Comparison of ENCODE assay signal across 12 cellular contexts in the genomic region with DNA sequence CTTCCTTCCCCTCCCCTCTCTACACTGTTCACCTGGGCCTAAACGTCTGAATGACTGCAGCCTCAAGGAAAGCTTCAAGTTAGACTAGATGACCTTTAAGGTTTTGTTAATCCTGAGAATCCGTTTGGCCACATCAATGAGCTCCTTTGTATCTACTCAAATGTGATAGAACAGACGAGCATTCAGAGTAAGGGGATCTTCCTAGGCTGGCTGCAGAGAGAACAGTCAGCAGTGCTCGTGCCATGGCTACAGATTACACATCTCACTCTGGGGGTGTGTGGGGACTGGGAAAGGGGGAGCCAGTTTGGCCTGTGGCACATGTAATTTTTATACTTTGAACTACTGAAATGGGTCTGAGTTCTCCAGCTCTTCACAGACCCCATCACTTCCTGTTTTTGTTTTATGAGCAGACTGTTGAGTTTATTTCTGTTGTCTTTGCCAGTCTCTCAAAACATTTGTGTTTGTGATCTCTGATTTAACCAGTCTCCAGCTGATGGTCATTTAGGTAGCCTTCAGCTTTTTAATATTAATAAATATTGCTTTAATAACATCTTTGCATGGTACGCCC. TPM values are rescaled to one million over a fixed set of nuclear protein-coding genes. Genes with fewer than 3 reads are reported as not detected.
DNase-seq lines count a peak whose midpoint lies in the region; ATAC-seq, FAIRE-seq and TF ChIP-seq lines count a peak whose summit lies in the region.
"Had no signal": no experiment of that assay in that cellular context is flagged by ENCODE, and none has a peak within 500 bp of the region (broad histone marks: within the 10 kb centered on the region; RNA-seq: fewer than 3 reads in every experiment).

No MANE protein-coding gene starts in this region.

- H3K9me3 Mint-ChIP-seq in CD8-positive, alpha-beta memory T cell, result no peaks in the 10 kb centered on the region
- no peaks in the 10 kb centered on the region for H3K9me3 Mint-ChIP-seq in activated naive CD4-positive, alpha-beta T cell treated with anti-CD3 and anti-CD28 coated beads, Interleukin-2, amount 50 U/mL, for 24 hours
- H3K9me3 Mint-ChIP-seq in naive thymus-derived CD8-positive, alpha-beta T cell, result no peaks in the 10 kb centered on the region

- H3K4me3 Mint-ChIP-seq in CD8-positive, alpha-beta memory T cell, result peak overlapping the region in 6 of 7 donors; percentile 14 to 75 (median 59)
- peak overlapping the region; percentile 66 for H3K4me3 Mint-ChIP-seq in activated naive CD4-positive, alpha-beta T cell treated with anti-CD3 and anti-CD28 coated beads, Interleukin-2, amount 50 U/mL, for 24 hours
- H3K4me3 Mint-ChIP-seq in naive thymus-derived CD8-positive, alpha-beta T cell, result peak overlapping the region in 9 of 10 donors; percentile 46 to 79 (median 59)

- no peaks in the 10 kb centered on the region for H3K27me3 ChIP-seq in CD8-positive, alpha-beta memory T cell (ENCODE audit: insufficient read depth, low read length, poor library complexity, severe bottlenecking)
- no peaks in the 10 kb centered on the region for H3K27me3 ChIP-seq in Loucy (ENCODE audit: insufficient read depth, low read length, poor library complexity, severe bottlenecking)
- H3K27me3 ChIP-seq: Peyer's patch, sigmoid colon had no signal

- no peaks in the 10 kb centered on the region for H3K9me2 ChIP-seq in Loucy (replicated peaks; ENCODE audit: low read depth, low read length)

- no peak overlapping the region for H3K4me3 ChIP-seq in CD8-positive, alpha-beta memory T cell (ENCODE audit: low read length)
- H3K4me3 ChIP-seq in Loucy (ENCODE audit: low read length, poor library complexity, severe bottlenecking), result peak overlapping the region; percentile 41
- H3K4me3 ChIP-seq: Peyer's patch, sigmoid colon had no signal

- H3K4me1 Mint-ChIP-seq in CD8-positive, alpha-beta memory T cell, result peaks cover 73 to 86% (median 84%) of the 10 kb centered on the region in 3 donors
- peaks cover 78% of the 10 kb centered on the region for H3K4me1 Mint-ChIP-seq in activated naive CD4-positive, alpha-beta T cell treated with anti-CD3 and anti-CD28 coated beads, Interleukin-2, amount 50 U/mL, for 24 hours
- peaks cover 40 to 86% (median 75%) of the 10 kb centered on the region in 4 donors for H3K4me1 Mint-ChIP-seq in naive thymus-derived CD8-positive, alpha-beta T cell

- peaks cover 3 to 82% (median 10%) of the 10 kb centered on the region in 3 donors for H3K36me3 Mint-ChIP-seq in CD8-positive, alpha-beta memory T cell
- H3K36me3 Mint-ChIP-seq in activated naive CD4-positive, alpha-beta T cell treated with anti-CD3 and anti-CD28 coated beads, Interleukin-2, amount 50 U/mL, for 24 hours, result peaks cover 14% of the 10 kb centered on the region
- peaks cover 0 to 81% (median 8%) of the 10 kb centered on the region in 3 donors for H3K36me3 Mint-ChIP-seq in naive thymus-derived CD8-positive, alpha-beta T cell

- peaks cover 19% of the 10 kb centered on the region for H3K36me3 ChIP-seq in CD8-positive, alpha-beta memory T cell (ENCODE audit: insufficient read depth, low read length)
- H3K36me3 ChIP-seq in Loucy (ENCODE audit: insufficient read depth, low read length), result peaks cover 5% of the 10 kb centered on the region; the same call in 1 of the 2 replicates
- H3K36me3 ChIP-seq: sigmoid colon had no signal

- peaks cover 22% of the 10 kb centered on the region; the same call in 1 of the 2 replicates for H3F3A ChIP-seq in Loucy (ENCODE audit: low read depth)

- H4K20me1 ChIP-seq in Loucy (ENCODE audit: insufficient read depth, low read length, poor library complexity, severe bottlenecking), result no peaks in the 10 kb centered on the region

- peak overlapping the region; percentile 70 to 90 (median 79) for H3K27ac Mint-ChIP-seq in CD8-positive, alpha-beta memory T cell
- peak overlapping the region; percentile 73 for H3K27ac Mint-ChIP-seq in activated naive CD4-positive, alpha-beta T cell treated with anti-CD3 and anti-CD28 coated beads, Interleukin-2, amount 50 U/mL, for 24 hours
- peak overlapping the region; percentile 67 to 91 (median 84) for H3K27ac Mint-ChIP-seq in naive thymus-derived CD8-positive, alpha-beta T cell

- POLR2A ChIA-PET in CD8-positive, alpha-beta memory T cell (lab: Charles Lee), result interaction anchor here (0.9 kb wide), 1 partner anchor 80 kb away, joined by 5 read pairs; no protein-coding TSS in a partner anchor
- POLR2A ChIA-PET in naive thymus-derived CD8-positive, alpha-beta T cell (lab: Charles Lee), result no interaction called here

- H3K4me2 ChIP-seq in Loucy (ENCODE audit: low read depth, low read length, poor library complexity, severe bottlenecking), result peak overlapping the region; percentile 81

- no peaks in the 10 kb centered on the region for H3K9me3 ChIP-seq in CD8-positive, alpha-beta memory T cell (ENCODE audit: low read length)
- no peaks in the 10 kb centered on the region for H3K9me3 ChIP-seq in Loucy (ENCODE audit: insufficient read depth, low read depth, low read length)
- H3K9me3 ChIP-seq: Peyer's patch, sigmoid colon had no signal

- no peak overlapping the region for H3K27ac ChIP-seq in CD8-positive, alpha-beta memory T cell (ENCODE audit: low read depth, low read length)

- no peak for FAIRE-seq in RCC 7860 (lab: Jason Lieb, UNC)
- FAIRE-seq: endometrium had no signal

- CTCF ChIA-PET in CD8-positive, alpha-beta memory T cell (lab: Charles Lee), result interaction anchor here (1.2 to 1.3 kb wide), 2 partner anchors 38 to 46 kb away, joined by 3 to 5 read pairs; no protein-coding TSS in a partner anchor

- peak overlapping the region; percentile 56 for H3K9ac ChIP-seq in Loucy (ENCODE audit: low read depth, low read length, poor library complexity, severe bottlenecking)

- H3K4me1 ChIP-seq in CD8-positive, alpha-beta memory T cell (ENCODE audit: insufficient read depth, low read length), result peaks cover 69% of the 10 kb centered on the region
- peaks cover 56% of the 10 kb centered on the region for H3K4me1 ChIP-seq in Loucy (ENCODE audit: insufficient read depth, low read length, poor library complexity, severe bottlenecking)

- H3K27me3 Mint-ChIP-seq in CD8-positive, alpha-beta memory T cell, result no peaks in the 10 kb centered on the region
- H3K27me3 Mint-ChIP-seq in activated naive CD4-positive, alpha-beta T cell treated with anti-CD3 and anti-CD28 coated beads, Interleukin-2, amount 50 U/mL, for 24 hours, result no peaks in the 10 kb centered on the region
- H3K27me3 Mint-ChIP-seq in naive thymus-derived CD8-positive, alpha-beta T cell, result no peaks in the 10 kb centered on the region

- TF ChIP-seq CTCF in Loucy (conservative IDR thresholded peaks at IDR 0.05; ENCODE audit: low read length) (no peak), GM13976 (IDR thresholded peaks at IDR 0.05; ENCODE audit: borderline replicate concordance, control extremely low read depth, extremely low read depth, insufficient read depth, missing control alignments) (no peak)

- in situ Hi-C loops in GM13976 (cut with MboI; ENCODE audit: low sequenced_read_pairs, unreplicated experiment), result no loop called here

- no peak overlapping the region for H2AFZ ChIP-seq in Loucy (ENCODE audit: low read length)

- H3K79me2 ChIP-seq in Loucy (ENCODE audit: insufficient read depth, low read length), result peaks cover 12% of the 10 kb centered on the region; the same call in 1 of the 2 replicates

- no peak for DNase-seq in CD8-positive, alpha-beta memory T cell
- peak in 1 of 10 donors; percentile 9 for DNase-seq in naive thymus-derived CD8-positive, alpha-beta T cell
- DNase-seq in GM13976 (ENCODE audit: low spot score) (no peak), RCC 7860 (ENCODE audit: low spot score) (no peak), RPMI8226 (no peak)
- DNase-seq: islet precursor cell, Peyer's patch, sigmoid colon had no signal

- peak; percentile 5 to 38 for ATAC-seq in naive thymus-derived CD8-positive, alpha-beta T cell
- no peak for ATAC-seq in HG03469 (IDR thresholded peaks at IDR 0.05; ENCODE audit: unreplicated experiment)

RNA-seq across cellular contexts. Expression of a gene that starts 50.9 kb away (rescaled TPM):
- under 1 TPM; 0.16 to 0.28 TPM for total RNA-seq in CD8-positive, alpha-beta memory T cell
- polyA plus RNA-seq in CD8-positive, alpha-beta memory T cell, result not detected
- total RNA-seq in naive thymus-derived CD8-positive, alpha-beta T cell, result not detected
- polyA plus RNA-seq in naive thymus-derived CD8-positive, alpha-beta T cell, result not detected
